Comparison of ENCODE assay signal across 8 cellular contexts in genomic region chr9:94259077-94259847, GRCh38. TPM values are rescaled to one million over a fixed set of nuclear protein-coding genes. Genes with fewer than 3 reads are reported as not detected.
DNase-seq lines count a peak whose midpoint lies in the region; ATAC-seq, FAIRE-seq and TF ChIP-seq lines count a peak whose summit lies in the region.

TSS of gene ZNF169 (plus strand) at chr9:94259298. CDS start at chr9:94278813, 19,515 bp downstream.

- H3K27ac Mint-ChIP-seq in brain, result peak within 1 kb of the TSS; percentile 91 to 98 (median 96)

- H3K27me3 Mint-ChIP-seq in brain, result peaks cover 16% of the 10 kb centered on the region

- H3K36me3 Mint-ChIP-seq in brain, result peaks cover 22% of the 10 kb centered on the region

- peaks cover 0 to 12% (median 3%) of the 10 kb centered on the region in 5 experiments for H3K9me3 Mint-ChIP-seq in brain

- peak; percentile 74 for DNase-seq in NCI-H2107 treated with DMSO at 0.1 percent for 48 hours (lab: John Stamatoyannopoulos, UW; ENCODE audit: unreplicated experiment)
- DNase-seq in NCI-H2107 (lab: John Stamatoyannopoulos, UW), result no peak
- DNase-seq in NCI-H2029 treated with DMSO at 0.1 percent for 48 hours (lab: John Stamatoyannopoulos, UW), result peak; percentile 50
- peak; percentile 49 for DNase-seq in skeletal muscle cell (ENCODE audit: low read depth)

- TF ChIP-seq CTCF in brain (conservative IDR thresholded peaks at IDR 0.05), result no peak

- H3K4me1 Mint-ChIP-seq in brain, result peaks cover 23% of the 10 kb centered on the region

- peak; percentile 67 for FAIRE-seq in TTC549 (lab: Jason Lieb, UNC)

- peak within 1 kb of the TSS; percentile 99 to 100 (median 100) for H3K4me3 Mint-ChIP-seq in brain

- peak within 1 kb of the TSS; percentile 75 for H3K4me3 ChIP-seq in iPS-11a (ENCODE audit: low read depth, low read length)
- peak within 1 kb of the TSS; percentile 99 for H3K4me3 ChIP-seq in skeletal muscle cell (ENCODE audit: low read depth, low read length)

- peak; percentile 100 for ATAC-seq in HG02973 (IDR thresholded peaks at IDR 0.05; ENCODE audit: unreplicated experiment)

RNA-seq across cellular contexts. Expression of gene ZNF169, which starts in this region (rescaled TPM):
- 2.0 TPM for polyA plus RNA-seq in brain (ENCODE audit: insufficient read depth, low read depth, low replicate concordance)
